In the genomic region with DNA sequence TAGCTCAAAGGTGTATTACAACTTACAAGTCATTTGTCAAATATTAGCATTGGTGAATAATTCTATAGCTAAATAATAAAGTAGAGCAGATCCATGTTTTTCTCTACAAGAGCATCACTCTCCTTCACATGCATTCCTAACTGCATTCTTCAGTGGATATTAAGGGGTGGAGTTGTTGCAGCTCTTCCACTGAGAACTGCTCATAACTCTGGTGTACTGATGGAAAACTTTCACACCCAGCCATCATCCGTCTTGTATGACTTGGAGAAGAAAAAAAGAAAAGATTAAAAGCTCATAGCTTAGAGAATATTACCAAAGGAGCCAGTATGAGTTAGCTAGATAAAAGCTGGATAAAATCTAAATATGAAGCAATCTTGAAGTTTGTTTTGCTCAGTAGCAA, we compare ENCODE assay signal across 1 cellular context.
TF ChIP-seq lines count a peak whose summit lies in the region.

No MANE protein-coding gene starts in this region.

TF ChIP-seq in IMR-90, 13 proteins besides CTCF, POLR2A, EP300 and RAD21:
- no peak for TF ChIP-seq MAFK (IDR thresholded peaks at IDR 0.05; ENCODE audit: low read depth, low read length)
- no peak for TF ChIP-seq RFX5 (IDR thresholded peaks at IDR 0.05; ENCODE audit: low read depth, low read length)
- TF ChIP-seq RCOR1 (IDR thresholded peaks at IDR 0.05; ENCODE audit: insufficient replicate concordance, low read length): no peak
- TF ChIP-seq MXI1 (IDR thresholded peaks at IDR 0.05; ENCODE audit: borderline replicate concordance, low read depth, low read length): no peak
- TF ChIP-seq MAZ (IDR thresholded peaks at IDR 0.05; ENCODE audit: borderline replicate concordance, low read depth, low read length): no peak
- no peak for TF ChIP-seq BHLHE40 (IDR thresholded peaks at IDR 0.05; ENCODE audit: low read depth, low read length)
- TF ChIP-seq FOS (IDR thresholded peaks at IDR 0.05; ENCODE audit: low read depth, low read length): no peak
- TF ChIP-seq, protein P1, sequence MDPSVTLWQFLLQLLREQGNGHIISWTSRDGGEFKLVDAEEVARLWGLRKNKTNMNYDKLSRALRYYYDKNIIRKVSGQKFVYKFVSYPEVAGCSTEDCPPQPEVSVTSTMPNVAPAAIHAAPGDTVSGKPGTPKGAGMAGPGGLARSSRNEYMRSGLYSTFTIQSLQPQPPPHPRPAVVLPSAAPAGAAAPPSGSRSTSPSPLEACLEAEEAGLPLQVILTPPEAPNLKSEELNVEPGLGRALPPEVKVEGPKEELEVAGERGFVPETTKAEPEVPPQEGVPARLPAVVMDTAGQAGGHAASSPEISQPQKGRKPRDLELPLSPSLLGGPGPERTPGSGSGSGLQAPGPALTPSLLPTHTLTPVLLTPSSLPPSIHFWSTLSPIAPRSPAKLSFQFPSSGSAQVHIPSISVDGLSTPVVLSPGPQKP (IDR thresholded peaks at IDR 0.05; ENCODE audit: borderline replicate concordance, low read depth, low read length): no peak
- TF ChIP-seq, protein P2, sequence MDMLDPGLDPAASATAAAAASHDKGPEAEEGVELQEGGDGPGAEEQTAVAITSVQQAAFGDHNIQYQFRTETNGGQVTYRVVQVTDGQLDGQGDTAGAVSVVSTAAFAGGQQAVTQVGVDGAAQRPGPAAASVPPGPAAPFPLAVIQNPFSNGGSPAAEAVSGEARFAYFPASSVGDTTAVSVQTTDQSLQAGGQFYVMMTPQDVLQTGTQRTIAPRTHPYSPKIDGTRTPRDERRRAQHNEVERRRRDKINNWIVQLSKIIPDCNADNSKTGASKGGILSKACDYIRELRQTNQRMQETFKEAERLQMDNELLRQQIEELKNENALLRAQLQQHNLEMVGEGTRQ (IDR thresholded peaks at IDR 0.05; ENCODE audit: low read depth, low read length): no peak
- no peak for TF ChIP-seq NFE2L2 (IDR thresholded peaks at IDR 0.05; ENCODE audit: low read depth, low read length)
- TF ChIP-seq CHD1 (IDR thresholded peaks at IDR 0.05; ENCODE audit: low read depth, low read length): no peak
- TF ChIP-seq SMC3 (IDR thresholded peaks at IDR 0.05; ENCODE audit: low read depth, low read length): no peak
- no peak for TF ChIP-seq CEBPB (IDR thresholded peaks at IDR 0.05; ENCODE audit: low read depth, low read length)
